Comparison of ENCODE assay signal across 1 cellular context in the genomic region with DNA sequence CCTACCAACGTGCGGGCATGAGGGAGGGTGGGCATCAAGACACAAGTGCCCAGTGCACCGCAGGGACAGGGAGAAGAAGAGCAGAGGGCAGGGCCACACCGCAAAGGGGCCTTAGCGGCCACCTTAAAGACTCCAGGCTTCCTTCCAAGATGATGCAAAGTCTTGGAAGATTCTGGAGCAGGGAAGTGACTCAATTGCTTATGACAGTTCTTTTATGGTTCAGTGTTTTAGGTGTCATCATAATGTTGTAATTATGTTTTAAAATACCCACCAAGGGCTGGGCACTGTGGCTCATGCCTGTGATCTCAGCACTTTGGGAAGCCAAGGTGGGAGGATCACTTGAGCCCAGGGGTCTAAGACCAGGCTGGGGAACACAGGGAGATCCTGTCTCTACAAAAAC.
TF ChIP-seq lines count a peak whose summit lies in the region.

No MANE protein-coding gene starts in this region.

TF ChIP-seq in GM12878, 131 proteins besides CTCF, POLR2A, EP300 and RAD21:
- TF ChIP-seq ESRRA (IDR thresholded peaks at IDR 0.05; ENCODE audit: low read length) (no peak), CHD1 (IDR thresholded peaks at IDR 0.05; ENCODE audit: low read depth, low read length) (no peak), GATAD2B (conservative IDR thresholded peaks at IDR 0.05; ENCODE audit: low read depth) (no peak), NFXL1 (IDR thresholded peaks at IDR 0.05; ENCODE audit: borderline replicate concordance) (no peak), MEF2A (IDR thresholded peaks at IDR 0.05; ENCODE audit: insufficient read depth, low read depth, low read length) (no peak), TAF1 (IDR thresholded peaks at IDR 0.05; ENCODE audit: borderline replicate concordance, low read depth, low read length) (no peak), SMC3 (IDR thresholded peaks at IDR 0.05; ENCODE audit: borderline replicate concordance, low read length) (no peak), GABPA (IDR thresholded peaks at IDR 0.05; ENCODE audit: low read depth) (no peak), CREM (IDR thresholded peaks at IDR 0.05; ENCODE audit: low read depth) (no peak), MYB (IDR thresholded peaks at IDR 0.05; ENCODE audit: borderline replicate concordance, low read depth, low read length) (no peak), EED (IDR thresholded peaks at IDR 0.05; ENCODE audit: low read depth) (no peak)
- TF ChIP-seq, protein P1, sequence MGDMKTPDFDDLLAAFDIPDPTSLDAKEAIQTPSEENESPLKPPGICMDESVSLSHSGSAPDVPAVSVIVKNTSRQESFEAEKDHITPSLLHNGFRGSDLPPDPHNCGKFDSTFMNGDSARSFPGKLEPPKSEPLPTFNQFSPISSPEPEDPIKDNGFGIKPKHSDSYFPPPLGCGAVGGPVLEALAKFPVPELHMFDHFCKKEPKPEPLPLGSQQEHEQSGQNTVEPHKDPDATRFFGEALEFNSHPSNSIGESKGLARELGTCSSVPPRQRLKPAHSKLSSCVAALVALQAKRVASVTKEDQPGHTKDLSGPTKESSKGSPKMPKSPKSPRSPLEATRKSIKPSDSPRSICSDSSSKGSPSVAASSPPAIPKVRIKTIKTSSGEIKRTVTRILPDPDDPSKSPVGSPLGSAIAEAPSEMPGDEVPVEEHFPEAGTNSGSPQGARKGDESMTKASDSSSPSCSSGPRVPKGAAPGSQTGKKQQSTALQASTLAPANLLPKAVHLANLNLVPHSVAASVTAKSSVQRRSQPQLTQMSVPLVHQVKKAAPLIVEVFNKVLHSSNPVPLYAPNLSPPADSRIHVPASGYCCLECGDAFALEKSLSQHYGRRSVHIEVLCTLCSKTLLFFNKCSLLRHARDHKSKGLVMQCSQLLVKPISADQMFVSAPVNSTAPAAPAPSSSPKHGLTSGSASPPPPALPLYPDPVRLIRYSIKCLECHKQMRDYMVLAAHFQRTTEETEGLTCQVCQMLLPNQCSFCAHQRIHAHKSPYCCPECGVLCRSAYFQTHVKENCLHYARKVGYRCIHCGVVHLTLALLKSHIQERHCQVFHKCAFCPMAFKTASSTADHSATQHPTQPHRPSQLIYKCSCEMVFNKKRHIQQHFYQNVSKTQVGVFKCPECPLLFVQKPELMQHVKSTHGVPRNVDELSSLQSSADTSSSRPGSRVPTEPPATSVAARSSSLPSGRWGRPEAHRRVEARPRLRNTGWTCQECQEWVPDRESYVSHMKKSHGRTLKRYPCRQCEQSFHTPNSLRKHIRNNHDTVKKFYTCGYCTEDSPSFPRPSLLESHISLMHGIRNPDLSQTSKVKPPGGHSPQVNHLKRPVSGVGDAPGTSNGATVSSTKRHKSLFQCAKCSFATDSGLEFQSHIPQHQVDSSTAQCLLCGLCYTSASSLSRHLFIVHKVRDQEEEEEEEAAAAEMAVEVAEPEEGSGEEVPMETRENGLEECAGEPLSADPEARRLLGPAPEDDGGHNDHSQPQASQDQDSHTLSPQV (IDR thresholded peaks at IDR 0.05), result no peak
- TF ChIP-seq, protein P2, sequence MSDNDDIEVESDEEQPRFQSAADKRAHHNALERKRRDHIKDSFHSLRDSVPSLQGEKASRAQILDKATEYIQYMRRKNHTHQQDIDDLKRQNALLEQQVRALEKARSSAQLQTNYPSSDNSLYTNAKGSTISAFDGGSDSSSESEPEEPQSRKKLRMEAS (IDR thresholded peaks at IDR 0.05; ENCODE audit: low read depth, low read length), result no peak
